16 cellular contexts compared by ENCODE assay signal in the genomic region with DNA sequence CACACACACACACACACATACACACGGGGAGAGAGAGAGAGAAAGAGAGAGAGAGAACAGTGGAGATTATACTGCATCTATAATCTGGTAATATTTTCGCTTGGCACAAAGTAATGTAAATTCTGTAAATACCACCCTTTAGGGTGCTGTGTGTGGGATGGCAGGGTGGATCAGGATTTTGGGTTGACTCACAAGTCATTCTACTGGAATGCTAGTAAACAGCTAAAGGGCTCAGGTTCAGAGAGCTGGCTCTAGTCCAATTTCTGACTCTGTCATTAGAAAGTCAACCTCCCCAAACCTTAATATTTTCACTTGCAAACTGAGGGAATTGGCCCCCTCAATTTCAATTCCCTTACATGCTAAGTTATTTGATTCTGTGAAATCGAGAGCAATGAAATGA.
"Had no signal": no experiment of that assay in that cellular context is flagged by ENCODE, and none has a peak within 500 bp of the region (broad histone marks: within the 10 kb centered on the region; RNA-seq: fewer than 3 reads in every experiment).

No MANE protein-coding gene starts in this region.

- H3K27ac ChIP-seq: hepatocyte, neural progenitor cell, pancreas, sigmoid colon, stomach, testis had no signal

- H3K79me2 ChIP-seq: hepatocyte had no signal

- H3K4me1 ChIP-seq: neural progenitor cell, pancreas, sigmoid colon, stomach, testis had no signal

- H3K4me2 ChIP-seq: hepatocyte, neural progenitor cell had no signal

- FAIRE-seq: pancreas had no signal

- H3K9ac ChIP-seq: neural progenitor cell had no signal

- H3K4me3 ChIP-seq: hepatocyte, neural progenitor cell, pancreas, sigmoid colon, stomach, testis had no signal

- H3K27me3 ChIP-seq: hepatocyte, neural progenitor cell, pancreas, sigmoid colon, stomach, testis had no signal

- DNase-seq: activated CD4-positive, CD25-positive, alpha-beta regulatory T cell treated with anti-CD3 and anti-CD28 coated beads, Interleukin-2, amount 50 U/mL, for 72 hours; activated naive CD4-positive, alpha-beta T cell treated with Interleukin-2 at 50 U/mL for 16 hours; aorta; dermis blood vessel endothelial cell; effector memory CD8-positive, alpha-beta T cell; islet precursor cell; naive B cell; pancreas; sigmoid colon; stimulated activated CD4-positive, alpha-beta T cell treated with anti-CD3 and anti-CD28 coated beads, Interleukin-1b, Interleukin-23, amount 100 ng/mL, for 48 hours; stomach; testis had no signal

- H3K36me3 ChIP-seq: neural progenitor cell, pancreas, sigmoid colon, stomach had no signal

- H3K9me3 ChIP-seq: pancreas, sigmoid colon, stomach, testis had no signal

- ATAC-seq: activated T-helper 17 cell treated with anti-CD3 and anti-CD28 coated beads, Interleukin-2, amount 50 U/mL, for 72 hours; effector memory CD8-positive, alpha-beta T cell; left lobe of liver; pancreas had no signal

- H2AFZ ChIP-seq: hepatocyte, neural progenitor cell had no signal
